Comparison of ENCODE assay signal across 33 cellular contexts in genomic region chr1:216910081-216910840, GRCh38.
DNase-seq lines count a peak whose midpoint lies in the region; ATAC-seq and TF ChIP-seq lines count a peak whose summit lies in the region.
"Had no signal": no experiment of that assay in that cellular context is flagged by ENCODE, and none has a peak within 500 bp of the region (broad histone marks: within the 10 kb centered on the region; RNA-seq: fewer than 3 reads in every experiment).

No MANE protein-coding gene starts in this region.

- H3K27ac ChIP-seq in GM23338 (ENCODE audit: low read depth) (no peak overlapping the region), neural progenitor cell (no peak overlapping the region), mesendoderm (ENCODE audit: low read depth, low read length) (no peak overlapping the region)
- H3K27ac ChIP-seq: A549, epithelial cell of prostate, heart left ventricle, HL-60, lower lobe of right lung, parathyroid adenoma, right atrium auricular region, spleen, vagina had no signal

- no peak for DNase-seq in GM23338 (ENCODE audit: low spot score)
- peak; percentile 57 for DNase-seq in astrocyte of the spinal cord (ENCODE audit: low read depth, low spot score)
- peak; percentile 90 for DNase-seq in globus pallidus (ENCODE audit: low spot score)
- DNase-seq in neural progenitor cell (ENCODE audit: low spot score): no peak
- DNase-seq in activated CD4-positive, alpha-beta T cell treated with anti-CD3 and anti-CD28 coated beads, Interleukin-2, amount 10 ng/mL, durations not matched to agents 7 days and 5 days: no peak
- no peak for DNase-seq in mesendoderm
- DNase-seq: activated CD4-positive, alpha-beta T cell treated with anti-CD3 and anti-CD28 coated beads, Interleukin-2, amount 50 U/mL, for 48 hours; activated naive CD4-positive, alpha-beta T cell treated with anti-CD3 and anti-CD28 coated beads for 36 hours; activated T-cell treated with anti-CD3 and anti-CD28 coated beads, Interleukin-2, amount 50 U/mL, for 72 hours; CD4-positive, CD25-positive, alpha-beta regulatory T cell; effector CD4-positive, alpha-beta T cell; heart left ventricle; KG1; lower lobe of right lung; MM.1S; NCI-H1417; NCI-H2029 treated with DMSO at 0.1 percent for 48 hours; NCI-H226; NCI-H526 treated with DMSO at 0.1 percent for 48 hours; PC-3; spleen; stimulated activated CD4-positive, alpha-beta T cell treated with anti-CD3 and anti-CD28 coated beads, Interleukin-2, amount 100 ng/mL, for 48 hours; stimulated activated naive CD8-positive, alpha-beta T cell treated with anti-CD3 and anti-CD28 coated beads, Interleukin-15, amount 100 ng/mL, for 72 hours had no signal

- no CpG with 5 or more reads among the region's 5 CpGs for WGBS in mesendoderm (ENCODE audit: extremely low coverage, insufficient coverage, low lambda C conversion rate)

- ATAC-seq in GM23338: no peak
- ATAC-seq in HG02763 (IDR thresholded peaks at IDR 0.05; ENCODE audit: unreplicated experiment): no peak
- ATAC-seq in GM21786 (IDR thresholded peaks at IDR 0.05; ENCODE audit: unreplicated experiment): no peak
- ATAC-seq: A549; activated CD4-positive, CD25-positive, alpha-beta regulatory T cell treated with anti-CD3 and anti-CD28 coated beads, Interleukin-2, amount 50 U/mL, for 24 hours; activated T-cell treated with anti-CD3 and anti-CD28 coated beads, Interleukin-2, amount 50 U/mL, for 72 hours; heart left ventricle; lower lobe of right lung; PC-3; Right ventricle myocardium inferior; stimulated activated naive CD8-positive, alpha-beta T cell treated with anti-CD3 and anti-CD28 coated beads, Interleukin-15, amount 100 ng/mL, for 72 hours had no signal

- H2BK5ac ChIP-seq in mesendoderm (ENCODE audit: low read length): no peak overlapping the region

- no peak overlapping the region for H3K18ac ChIP-seq in mesendoderm (ENCODE audit: low read length)

- H4K20me1 ChIP-seq in GM23338 (replicated peaks; ENCODE audit: insufficient read depth) (no peaks in the 10 kb centered on the region; the same call in 1 of the 2 replicates), neural progenitor cell (ENCODE audit: low read depth) (no peaks in the 10 kb centered on the region)

- H3K27ac Mint-ChIP-seq in GM23338 (no peak overlapping the region), neural progenitor cell (peak overlapping the region; percentile 40)
- no peak overlapping the region for H3K27ac Mint-ChIP-seq in activated CD4-positive, alpha-beta T cell treated with anti-CD3 and anti-CD28 coated beads, Interleukin-2, amount 10 ng/mL, durations not matched to agents 7 days and 5 days
- H3K27ac Mint-ChIP-seq: activated naive CD4-positive, alpha-beta T cell treated with anti-CD3 and anti-CD28 coated beads for 36 hours; activated T-cell treated with anti-CD3 and anti-CD28 coated beads, Interleukin-2, amount 50 U/mL, for 72 hours; CD4-positive, CD25-positive, alpha-beta regulatory T cell; stimulated activated naive CD8-positive, alpha-beta T cell treated with anti-CD3 and anti-CD28 coated beads, Interleukin-15, amount 100 ng/mL, for 72 hours had no signal

- H3K79me2 ChIP-seq in GM23338 (replicated peaks; ENCODE audit: insufficient read depth): no peaks in the 10 kb centered on the region
- no peaks in the 10 kb centered on the region for H3K79me2 ChIP-seq in neural progenitor cell (ENCODE audit: low read depth)
- no peaks in the 10 kb centered on the region for H3K79me2 ChIP-seq in mesendoderm (ENCODE audit: control insufficient read depth, insufficient read depth, low read length)
- H3K79me2 ChIP-seq: parathyroid adenoma had no signal

- CTCF ChIA-PET in activated CD4-positive, alpha-beta T cell treated with anti-CD3 and anti-CD28 coated beads, Interleukin-2, amount 10 ng/mL, durations not matched to agents 7 days and 5 days (lab: Charles Lee): no interaction called here

- H3K4me1 ChIP-seq in GM23338 (ENCODE audit: insufficient read depth) (peaks cover 3% of the 10 kb centered on the region; the same call in 1 of the 2 replicates), neural progenitor cell (no peaks in the 10 kb centered on the region), mesendoderm (ENCODE audit: control insufficient read depth, low read depth, low read length) (peaks cover 2% of the 10 kb centered on the region)
- H3K4me1 ChIP-seq: A549, lower lobe of right lung, parathyroid adenoma, right atrium auricular region, spleen, vagina had no signal

- no peak overlapping the region for H4K5ac ChIP-seq in mesendoderm (ENCODE audit: low read length)

- no peaks in the 10 kb centered on the region for H3K27me3 Mint-ChIP-seq in GM23338 (ENCODE audit: insufficient read depth, low read depth, poor library complexity)
- H3K27me3 Mint-ChIP-seq in neural progenitor cell (ENCODE audit: insufficient read depth, low read depth): no peaks in the 10 kb centered on the region
- H3K27me3 Mint-ChIP-seq in activated CD4-positive, alpha-beta T cell treated with anti-CD3 and anti-CD28 coated beads, Interleukin-2, amount 10 ng/mL, durations not matched to agents 7 days and 5 days: no peaks in the 10 kb centered on the region
- H3K27me3 Mint-ChIP-seq: CD4-positive, CD25-positive, alpha-beta regulatory T cell; stimulated activated naive CD8-positive, alpha-beta T cell treated with anti-CD3 and anti-CD28 coated beads, Interleukin-15, amount 100 ng/mL, for 72 hours had no signal

- H3K9me2 ChIP-seq in GM23338 (ENCODE audit: insufficient read depth): no peaks in the 10 kb centered on the region

- no peaks in the 10 kb centered on the region for H3K79me1 ChIP-seq in mesendoderm (ENCODE audit: low read length)

- H3F3A ChIP-seq in GM23338 (replicated peaks; ENCODE audit: low read depth) (no peaks in the 10 kb centered on the region), neural progenitor cell (ENCODE audit: low read depth) (no peaks in the 10 kb centered on the region)

- no peak overlapping the region for H3K4ac ChIP-seq in mesendoderm (ENCODE audit: low read depth, low read length)

- H3K36me3 Mint-ChIP-seq in GM23338 (ENCODE audit: low read depth): no peaks in the 10 kb centered on the region
- no peaks in the 10 kb centered on the region for H3K36me3 Mint-ChIP-seq in neural progenitor cell
- H3K36me3 Mint-ChIP-seq in activated CD4-positive, alpha-beta T cell treated with anti-CD3 and anti-CD28 coated beads, Interleukin-2, amount 10 ng/mL, durations not matched to agents 7 days and 5 days (ENCODE audit: low read depth): no peaks in the 10 kb centered on the region
- H3K36me3 Mint-ChIP-seq: CD4-positive, CD25-positive, alpha-beta regulatory T cell had no signal

- H2AFZ ChIP-seq in GM23338 (no peak overlapping the region), neural progenitor cell (replicated peaks) (no peak overlapping the region)
- H2AFZ ChIP-seq: parathyroid adenoma had no signal

- in situ Hi-C loops in astrocyte of the spinal cord (cut with HindIII; ENCODE audit: low sequenced_read_pairs): no loop called here

- H3K4me1 Mint-ChIP-seq in GM23338 (peaks cover 8% of the 10 kb centered on the region), neural progenitor cell (peaks cover 13% of the 10 kb centered on the region)
- H3K4me1 Mint-ChIP-seq in activated CD4-positive, alpha-beta T cell treated with anti-CD3 and anti-CD28 coated beads, Interleukin-2, amount 10 ng/mL, durations not matched to agents 7 days and 5 days: no peaks in the 10 kb centered on the region
- H3K4me1 Mint-ChIP-seq: CD4-positive, CD25-positive, alpha-beta regulatory T cell; stimulated activated naive CD8-positive, alpha-beta T cell treated with anti-CD3 and anti-CD28 coated beads, Interleukin-15, amount 100 ng/mL, for 72 hours had no signal

- H3K9me3 Mint-ChIP-seq in GM23338 (no peaks in the 10 kb centered on the region), neural progenitor cell (no peaks in the 10 kb centered on the region)
- H3K9me3 Mint-ChIP-seq in activated CD4-positive, alpha-beta T cell treated with anti-CD3 and anti-CD28 coated beads, Interleukin-2, amount 10 ng/mL, durations not matched to agents 7 days and 5 days: no peaks in the 10 kb centered on the region
- H3K9me3 Mint-ChIP-seq: activated naive CD4-positive, alpha-beta T cell treated with anti-CD3 and anti-CD28 coated beads for 36 hours had no signal

- H3K4me3 ChIP-seq in GM23338: no peak overlapping the region
- H3K4me3 ChIP-seq in astrocyte of the spinal cord (ENCODE audit: low read depth, low read length): no peak overlapping the region
- H3K4me3 ChIP-seq in neural progenitor cell: no peak overlapping the region
- no peak overlapping the region for H3K4me3 ChIP-seq in mesendoderm (ENCODE audit: low read length)
- H3K4me3 ChIP-seq: A549, heart left ventricle, lower lobe of right lung, right atrium auricular region, spleen, vagina had no signal

- H3K9ac ChIP-seq in neural progenitor cell (no peak overlapping the region), mesendoderm (ENCODE audit: low read length) (no peak overlapping the region)
- H3K9ac ChIP-seq: parathyroid adenoma had no signal

- no peak overlapping the region for H2BK15ac ChIP-seq in mesendoderm (replicated peaks; ENCODE audit: low read depth)

- H3K4me3 Mint-ChIP-seq in GM23338: no peak overlapping the region
- H3K4me3 Mint-ChIP-seq in neural progenitor cell: no peak overlapping the region
- no peak overlapping the region for H3K4me3 Mint-ChIP-seq in activated CD4-positive, alpha-beta T cell treated with anti-CD3 and anti-CD28 coated beads, Interleukin-2, amount 10 ng/mL, durations not matched to agents 7 days and 5 days
- H3K4me3 Mint-ChIP-seq: activated naive CD4-positive, alpha-beta T cell treated with anti-CD3 and anti-CD28 coated beads for 36 hours; activated T-cell treated with anti-CD3 and anti-CD28 coated beads, Interleukin-2, amount 50 U/mL, for 72 hours; CD4-positive, CD25-positive, alpha-beta regulatory T cell; stimulated activated naive CD8-positive, alpha-beta T cell treated with anti-CD3 and anti-CD28 coated beads, Interleukin-15, amount 100 ng/mL, for 72 hours had no signal

- TF ChIP-seq CTCF in GM23338 (conservative IDR thresholded peaks at IDR 0.05; ENCODE audit: low read depth in 2 of 2): no peak
- TF ChIP-seq CTCF in astrocyte of the spinal cord (IDR thresholded peaks at IDR 0.05; ENCODE audit: low read depth, low read length): no peak
- no peak for TF ChIP-seq CTCF in neural progenitor cell (IDR thresholded peaks at IDR 0.05)

- no peak overlapping the region for H2BK120ac ChIP-seq in mesendoderm (ENCODE audit: low read depth, low read length)

- H4K8ac ChIP-seq in mesendoderm (ENCODE audit: low read depth, low read length): no peak overlapping the region

- H3K4me2 ChIP-seq in GM23338: 0 out of 2 replicates have a peak overlapping the region, but pooled peaks have one; percentile 3
- H3K4me2 ChIP-seq in neural progenitor cell: no peak overlapping the region
- H3K4me2 ChIP-seq in mesendoderm (ENCODE audit: low read length): no peak overlapping the region
- H3K4me2 ChIP-seq: A549 had no signal

- H3K56ac ChIP-seq in mesendoderm (ENCODE audit: low read length): no peak overlapping the region

- POLR2A ChIA-PET in activated CD4-positive, alpha-beta T cell treated with anti-CD3 and anti-CD28 coated beads, Interleukin-2, amount 10 ng/mL, durations not matched to agents 7 days and 5 days (lab: Charles Lee): no interaction called here

- H3K27me3 ChIP-seq in GM23338 (ENCODE audit: insufficient read depth): no peaks in the 10 kb centered on the region
- H3K27me3 ChIP-seq in neural progenitor cell: no peaks in the 10 kb centered on the region
- H3K27me3 ChIP-seq in mesendoderm (ENCODE audit: insufficient read depth, low read length, poor library complexity): no peaks in the 10 kb centered on the region
- H3K27me3 ChIP-seq: heart left ventricle, right atrium auricular region, spleen, vagina had no signal

- H3K36me3 ChIP-seq in GM23338 (ENCODE audit: insufficient read depth) (no peaks in the 10 kb centered on the region), neural progenitor cell (no peaks in the 10 kb centered on the region), mesendoderm (ENCODE audit: control insufficient read depth, insufficient read depth, low read length) (no peaks in the 10 kb centered on the region)
- H3K36me3 ChIP-seq: heart left ventricle, lower lobe of right lung, right atrium auricular region, spleen, vagina had no signal

- no peak overlapping the region for H2AK5ac ChIP-seq in mesendoderm (ENCODE audit: low read length)

- no peak overlapping the region for H3K23ac ChIP-seq in mesendoderm (ENCODE audit: low read length)

- no peaks in the 10 kb centered on the region for H3K9me3 ChIP-seq in neural progenitor cell (ENCODE audit: low read depth)
- H3K9me3 ChIP-seq: A549, heart left ventricle, lower lobe of right lung, right atrium auricular region, spleen, vagina had no signal

Comparison
In these comparisons a context has a peak if more than half of its experiments do, and no peak if none do; other contexts are left out.
1. DNase-seq: peak in astrocyte of the spinal cord (single experiment) and globus pallidus (single experiment); none in GM23338 (single experiment), neural progenitor cell (single experiment), activated CD4-positive, alpha-beta T cell treated with anti-CD3 and anti-CD28 coated beads, Interleukin-2, amount 10 ng/mL, durations not matched to agents 7 days and 5 days (single experiment) and mesendoderm (single experiment).